ENCODE assay signal across 8 cellular contexts in the genomic region with DNA sequence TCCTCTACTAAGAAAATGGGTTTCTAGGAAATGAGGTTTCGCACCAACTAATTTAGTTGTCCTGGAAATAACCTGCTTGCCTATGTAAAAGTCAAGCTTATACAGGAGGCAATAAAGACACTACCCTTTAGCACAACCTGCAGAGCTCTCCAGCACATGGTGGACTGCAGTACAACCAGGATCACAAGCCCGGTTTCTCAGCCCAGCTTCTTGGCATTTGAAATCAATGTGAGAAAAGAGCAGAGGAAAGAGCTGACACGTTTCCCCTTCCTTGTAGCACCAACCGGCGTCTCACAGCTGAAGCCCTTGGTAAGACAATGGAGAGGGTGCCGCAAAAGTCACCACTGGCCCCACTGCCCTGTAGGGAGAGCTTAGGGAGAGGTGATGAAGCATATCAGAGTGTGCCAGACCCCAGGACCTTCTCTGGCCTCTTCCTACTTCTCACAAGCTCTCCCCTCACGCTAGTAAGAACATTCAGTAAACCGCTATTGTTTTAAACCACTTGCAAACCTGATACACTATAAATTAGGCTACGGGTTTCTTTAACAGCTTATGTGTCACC. TPM values are rescaled to one million over a fixed set of nuclear protein-coding genes. Genes with fewer than 3 reads are reported as not detected.
DNase-seq lines count a peak whose midpoint lies in the region; ATAC-seq lines count a peak whose summit lies in the region.

No MANE protein-coding gene starts in this region.

- H3K27ac Mint-ChIP-seq in activated CD4-positive, alpha-beta memory T cell treated with anti-CD3 and anti-CD28 coated beads for 36 hours = peak overlapping the region; percentile 18

- H3K4me1 Mint-ChIP-seq in activated CD4-positive, alpha-beta memory T cell treated with anti-CD3 and anti-CD28 coated beads for 36 hours (ENCODE audit: low read depth) = peaks cover 34% of the 10 kb centered on the region

- no peaks in the 10 kb centered on the region for H3K27me3 Mint-ChIP-seq in activated CD4-positive, alpha-beta memory T cell treated with anti-CD3 and anti-CD28 coated beads for 36 hours

- H3K9me3 Mint-ChIP-seq in activated CD4-positive, alpha-beta memory T cell treated with anti-CD3 and anti-CD28 coated beads for 36 hours = no peaks in the 10 kb centered on the region

- POLR2A ChIA-PET in activated CD4-positive, alpha-beta memory T cell treated with anti-CD3 and anti-CD28 coated beads for 36 hours (lab: Charles Lee) = interaction anchor here (1.1 kb wide), 1 partner anchor 42 kb away, joined by 3 read pairs; no protein-coding TSS in a partner anchor

- intact Hi-C loops in activated CD4-positive, alpha-beta memory T cell treated with anti-CD3 and anti-CD28 coated beads for 36 hours (cut with micrococcal nuclease) = no loop called here

- no peak overlapping the region for H3K4me3 Mint-ChIP-seq in activated CD4-positive, alpha-beta memory T cell treated with anti-CD3 and anti-CD28 coated beads for 36 hours

- ATAC-seq in HG02610 (IDR thresholded peaks at IDR 0.05; ENCODE audit: unreplicated experiment) (peak; percentile 53), left lobe of liver (peak; percentile 58), HG02870 (IDR thresholded peaks at IDR 0.05; ENCODE audit: unreplicated experiment) (no peak)

- CTCF ChIA-PET in activated CD4-positive, alpha-beta memory T cell treated with anti-CD3 and anti-CD28 coated beads for 36 hours (lab: Charles Lee) = interaction anchor here (0.8 to 1.7 kb wide), 4 partner anchors 10 to 149 kb away, joined by 3 to 6 read pairs (median 4); no protein-coding TSS in a partner anchor

- no peaks in the 10 kb centered on the region for H3K36me3 Mint-ChIP-seq in activated CD4-positive, alpha-beta memory T cell treated with anti-CD3 and anti-CD28 coated beads for 36 hours

- peak; percentile 58 for DNase-seq in GDM1 (lab: John Stamatoyannopoulos, UW)
- no peak for DNase-seq in activated CD4-positive, alpha-beta memory T cell treated with anti-CD3 and anti-CD28 coated beads for 36 hours
- DNase-seq in left lobe of liver (ENCODE audit: low spot score) = no peak
- DNase-seq in DMS153 treated with DMSO at 0.1 percent for 48 hours (lab: John Stamatoyannopoulos, UW; ENCODE audit: unreplicated experiment) = no peak
- DNase-seq in AG08396 (ENCODE audit: low spot score) = no peak
- no peak for DNase-seq in SIG-M5 (lab: John Stamatoyannopoulos, UW)

RNA-seq across cellular contexts. Expression of gene SPTLC2, which starts 8.6 kb away (rescaled TPM):
- 10 to 100 TPM; 23.6 to 23.9 TPM for total RNA-seq in activated CD4-positive, alpha-beta memory T cell treated with anti-CD3 and anti-CD28 coated beads for 36 hours
- total RNA-seq in left lobe of liver = 8.7 TPM
